ENCODE assay signal across 7 cellular contexts in genomic region chr3:121660356-121661171, GRCh38. TPM values are rescaled to one million over a fixed set of nuclear protein-coding genes. Genes with fewer than 3 reads are reported as not detected.
A peak's percentile ranks its signal among the peaks of the same experiment; 100 is the strongest.
DNase-seq lines count a peak whose midpoint lies in the region; ATAC-seq, FAIRE-seq and TF ChIP-seq lines count a peak whose summit lies in the region.

A gene with protein sequence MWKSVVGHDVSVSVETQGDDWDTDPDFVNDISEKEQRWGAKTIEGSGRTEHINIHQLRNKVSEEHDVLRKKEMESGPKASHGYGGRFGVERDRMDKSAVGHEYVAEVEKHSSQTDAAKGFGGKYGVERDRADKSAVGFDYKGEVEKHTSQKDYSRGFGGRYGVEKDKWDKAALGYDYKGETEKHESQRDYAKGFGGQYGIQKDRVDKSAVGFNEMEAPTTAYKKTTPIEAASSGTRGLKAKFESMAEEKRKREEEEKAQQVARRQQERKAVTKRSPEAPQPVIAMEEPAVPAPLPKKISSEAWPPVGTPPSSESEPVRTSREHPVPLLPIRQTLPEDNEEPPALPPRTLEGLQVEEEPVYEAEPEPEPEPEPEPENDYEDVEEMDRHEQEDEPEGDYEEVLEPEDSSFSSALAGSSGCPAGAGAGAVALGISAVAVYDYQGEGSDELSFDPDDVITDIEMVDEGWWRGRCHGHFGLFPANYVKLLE (minus strand): TSS chr3:121660903. CDS start chr3:121658347, 2,556 bp downstream.

- peak; percentile 100 for FAIRE-seq in GM19239 (lab: Jason Lieb, UNC)

- H3K27ac ChIP-seq in mesodermal cell (ENCODE audit: low read depth, low read length, severe bottlenecking) = peak within 1 kb of the TSS; percentile 43

- peak; percentile 87 for ATAC-seq in HG03159 (IDR thresholded peaks at IDR 0.05; ENCODE audit: unreplicated experiment)

- H3K4me3 ChIP-seq in cardiac fibroblast (replicated peaks in 1 of 2; ENCODE audit: low read depth in 2 of 2, low read length in 2 of 2) = peak within 1 kb of the TSS in 1 of 2 donors; percentile 7
- H3K4me3 ChIP-seq in mesodermal cell (ENCODE audit: extremely low read depth, insufficient read depth, low read length, poor library complexity, severe bottlenecking) = no peak within 1 kb of the TSS

- DNase-seq in GM19239 (ENCODE audit: insufficient read length, low spot score) (peak; percentile 63), UCSD-AML1 (lab: John Stamatoyannopoulos, UW; ENCODE audit: unreplicated experiment) (peak; percentile 75), cardiac fibroblast (ENCODE audit: low read depth in 2 of 2) (peak; percentile 5 to 44), SW480 (ENCODE audit: low spot score) (no peak)
- DNase-seq in stimulated activated naive CD4-positive, alpha-beta T cell (lab: John Stamatoyannopoulos, UW) = peak; percentile 57 to 94 (median 74)

- no peaks in the 10 kb centered on the region for H3K9me3 ChIP-seq in mesodermal cell (ENCODE audit: control insufficient read depth, low read length)

- H3K4me1 ChIP-seq in mesodermal cell (ENCODE audit: control insufficient read depth, insufficient read depth, low read length, poor library complexity, severe bottlenecking) = peaks cover 22% of the 10 kb centered on the region

- H3K36me3 ChIP-seq in mesodermal cell (ENCODE audit: control insufficient read depth, insufficient read depth, low read length) = peaks cover 41% of the 10 kb centered on the region

- 94% methylated on average over 8 to 9 of the region's 9 CpGs for WGBS in mesodermal cell (ENCODE audit: insufficient coverage in 2 of 2), 2 experiments

- no peak for TF ChIP-seq CTCF in cardiac fibroblast (IDR thresholded peaks at IDR 0.05; ENCODE audit: low read depth, low read length)

RNA-seq across cellular contexts. Expression of the gene that starts here (rescaled TPM):
- 2.0 TPM for polyA plus RNA-seq in mesodermal cell (2013, experiment 1 of 2)
- polyA plus RNA-seq in mesodermal cell (2013, experiment 2 of 2) = 1.5 TPM
